ENCODE assay signal across 8 cellular contexts in the genomic region with DNA sequence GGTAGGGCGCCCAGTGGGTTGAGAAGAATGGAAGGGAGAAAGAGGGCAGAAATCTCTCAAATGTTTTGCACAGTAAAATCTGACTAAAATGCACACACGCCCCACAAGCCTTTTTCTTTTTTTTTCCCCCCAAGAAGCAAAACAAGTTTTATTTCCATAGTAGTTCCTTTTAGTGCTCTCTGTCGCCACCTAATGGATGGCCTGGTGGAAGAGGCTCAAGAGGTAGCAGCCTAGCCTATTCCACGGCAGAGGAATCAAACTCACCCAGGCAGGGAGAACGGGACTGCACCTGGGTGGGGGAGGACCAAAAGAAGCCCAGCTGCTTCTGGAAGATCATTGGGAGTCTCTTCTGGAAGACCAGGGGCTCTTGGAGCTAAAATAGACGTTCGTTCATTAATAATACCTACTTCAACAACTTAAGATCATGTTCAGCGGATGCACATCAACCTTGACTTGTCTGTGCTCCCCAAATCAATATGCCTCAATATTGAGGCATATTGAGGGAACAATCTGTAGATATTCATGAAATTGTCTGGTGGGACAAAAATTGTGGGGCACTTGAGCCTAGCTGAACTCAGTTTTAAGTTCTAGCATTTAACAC. TPM values are rescaled to one million over a fixed set of nuclear protein-coding genes. Genes with fewer than 3 reads are reported as not detected.
DNase-seq lines count a peak whose midpoint lies in the region; ATAC-seq, FAIRE-seq and TF ChIP-seq lines count a peak whose summit lies in the region.

No MANE protein-coding gene starts in this region.

- no peak overlapping the region for H3K4me3 Mint-ChIP-seq in activated naive CD4-positive, alpha-beta T cell treated with anti-CD3 and anti-CD28 coated beads, Interleukin-2, amount 50 U/mL, for 24 hours

- no peak for TF ChIP-seq POLR2A in gastrocnemius medialis (IDR thresholded peaks at IDR 0.05)

- H3K9me3 ChIP-seq in right atrium auricular region (no peaks in the 10 kb centered on the region), gastrocnemius medialis (no peaks in the 10 kb centered on the region)

- H3K4me3 ChIP-seq in right atrium auricular region (no peak overlapping the region), gastrocnemius medialis (peak overlapping the region in 1 of 4 donors; percentile 36)

- H3K27ac ChIP-seq in right atrium auricular region (peak overlapping the region in 1 of 2 donors; percentile 11), gastrocnemius medialis (peak overlapping the region; percentile 82 to 89 (median 88))

- intact Hi-C loops in gastrocnemius medialis (cut with DNase I; ENCODE audit: low total_unique reads): loop anchor here (5.0 kb wide), 1 partner anchor 46 kb away; a partner anchor contains a TSS

- no peak for DNase-seq in D721Med (ENCODE audit: insufficient read length, low spot score)
- DNase-seq in HuH-7.5 (ENCODE audit: low spot score): peak; percentile 23
- DNase-seq in right atrium auricular region (ENCODE audit: low spot score): peak; percentile 81
- peak; percentile 29 to 66 for DNase-seq in gastrocnemius medialis

- in situ Hi-C loops in gastrocnemius medialis (cut with MboI; ENCODE audit: low sequenced_read_pairs in 4 of 4): loop anchor here in 1 of 4 donors (5.0 to 25.0 kb wide), 2 partner anchors 39 to 89 kb away; a partner anchor contains a TSS

- peak overlapping the region; percentile 72 for H3K27ac Mint-ChIP-seq in activated naive CD4-positive, alpha-beta T cell treated with anti-CD3 and anti-CD28 coated beads, Interleukin-2, amount 50 U/mL, for 24 hours

- no peaks in the 10 kb centered on the region for H3K27me3 ChIP-seq in right atrium auricular region
- H3K27me3 ChIP-seq in gastrocnemius medialis: no peaks in the 10 kb centered on the region

- no peaks in the 10 kb centered on the region for H3K9me3 Mint-ChIP-seq in activated naive CD4-positive, alpha-beta T cell treated with anti-CD3 and anti-CD28 coated beads, Interleukin-2, amount 50 U/mL, for 24 hours

- peaks cover 7% of the 10 kb centered on the region for H3K36me3 Mint-ChIP-seq in activated naive CD4-positive, alpha-beta T cell treated with anti-CD3 and anti-CD28 coated beads, Interleukin-2, amount 50 U/mL, for 24 hours

- FAIRE-seq in D721Med (lab: Jason Lieb, UNC): peak; percentile 16

- H3K4me1 ChIP-seq in right atrium auricular region: peaks cover 0 to 53% of the 10 kb centered on the region in 2 donors
- peaks cover 39 to 48% of the 10 kb centered on the region in 2 donors for H3K4me1 ChIP-seq in gastrocnemius medialis

- peak; percentile 75 for ATAC-seq in SK-N-SH treated with all-trans-retinoic acid at 6 μM for 48 hours
- ATAC-seq in gastrocnemius medialis: peak; percentile 34 to 39
- no peak for ATAC-seq in HG03196 (IDR thresholded peaks at IDR 0.05; ENCODE audit: unreplicated experiment)
- ATAC-seq in GM18517 (IDR thresholded peaks at IDR 0.05; ENCODE audit: unreplicated experiment): no peak

- peaks cover 48% of the 10 kb centered on the region for H3K4me1 Mint-ChIP-seq in activated naive CD4-positive, alpha-beta T cell treated with anti-CD3 and anti-CD28 coated beads, Interleukin-2, amount 50 U/mL, for 24 hours

- TF ChIP-seq CTCF in D721Med (IDR thresholded peaks at IDR 0.05; ENCODE audit: insufficient read depth, missing control alignments): peak; percentile 54
- TF ChIP-seq CTCF in right atrium auricular region (IDR thresholded peaks at IDR 0.05): peak; percentile 60 to 79
- TF ChIP-seq CTCF in gastrocnemius medialis (IDR thresholded peaks at IDR 0.05 in 4 of 5, conservative IDR thresholded peaks at IDR 0.05 in 1 of 5): peak in 4 of 5 experiments; percentile 61 to 80 (median 63)

- H3K36me3 ChIP-seq in right atrium auricular region (no peaks in the 10 kb centered on the region), gastrocnemius medialis (no peaks in the 10 kb centered on the region)

- H3K27me3 Mint-ChIP-seq in activated naive CD4-positive, alpha-beta T cell treated with anti-CD3 and anti-CD28 coated beads, Interleukin-2, amount 50 U/mL, for 24 hours: no peaks in the 10 kb centered on the region

TF ChIP-seq in SK-N-SH treated with all-trans-retinoic acid at 6 μM for 48 hours, 23 proteins besides CTCF, POLR2A, EP300 and RAD21:
- TF ChIP-seq ZFP3 (CRISPR knock-in tag; IDR thresholded peaks at IDR 0.05) (no peak), ZNF565 (CRISPR knock-in tag; conservative IDR thresholded peaks at IDR 0.05; ENCODE audit: low read depth) (no peak), RARB (CRISPR knock-in tag; IDR thresholded peaks at IDR 0.05) (no peak), ESRRG (CRISPR knock-in tag; IDR thresholded peaks at IDR 0.05) (no peak), ISL1 (CRISPR knock-in tag; IDR thresholded peaks at IDR 0.05) (no peak), GLIS3 (CRISPR knock-in tag; IDR thresholded peaks at IDR 0.05) (no peak)
- TF ChIP-seq, protein P1, sequence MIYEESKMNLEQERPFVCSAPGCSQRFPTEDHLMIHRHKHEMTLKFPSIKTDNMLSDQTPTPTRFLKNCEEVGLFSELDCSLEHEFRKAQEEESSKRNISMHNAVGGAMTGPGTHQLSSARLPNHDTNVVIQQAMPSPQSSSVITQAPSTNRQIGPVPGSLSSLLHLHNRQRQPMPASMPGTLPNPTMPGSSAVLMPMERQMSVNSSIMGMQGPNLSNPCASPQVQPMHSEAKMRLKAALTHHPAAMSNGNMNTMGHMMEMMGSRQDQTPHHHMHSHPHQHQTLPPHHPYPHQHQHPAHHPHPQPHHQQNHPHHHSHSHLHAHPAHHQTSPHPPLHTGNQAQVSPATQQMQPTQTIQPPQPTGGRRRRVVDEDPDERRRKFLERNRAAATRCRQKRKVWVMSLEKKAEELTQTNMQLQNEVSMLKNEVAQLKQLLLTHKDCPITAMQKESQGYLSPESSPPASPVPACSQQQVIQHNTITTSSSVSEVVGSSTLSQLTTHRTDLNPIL (CRISPR knock-in tag; IDR thresholded peaks at IDR 0.05; ENCODE audit: low read depth): no peak
- TF ChIP-seq, protein P2, sequence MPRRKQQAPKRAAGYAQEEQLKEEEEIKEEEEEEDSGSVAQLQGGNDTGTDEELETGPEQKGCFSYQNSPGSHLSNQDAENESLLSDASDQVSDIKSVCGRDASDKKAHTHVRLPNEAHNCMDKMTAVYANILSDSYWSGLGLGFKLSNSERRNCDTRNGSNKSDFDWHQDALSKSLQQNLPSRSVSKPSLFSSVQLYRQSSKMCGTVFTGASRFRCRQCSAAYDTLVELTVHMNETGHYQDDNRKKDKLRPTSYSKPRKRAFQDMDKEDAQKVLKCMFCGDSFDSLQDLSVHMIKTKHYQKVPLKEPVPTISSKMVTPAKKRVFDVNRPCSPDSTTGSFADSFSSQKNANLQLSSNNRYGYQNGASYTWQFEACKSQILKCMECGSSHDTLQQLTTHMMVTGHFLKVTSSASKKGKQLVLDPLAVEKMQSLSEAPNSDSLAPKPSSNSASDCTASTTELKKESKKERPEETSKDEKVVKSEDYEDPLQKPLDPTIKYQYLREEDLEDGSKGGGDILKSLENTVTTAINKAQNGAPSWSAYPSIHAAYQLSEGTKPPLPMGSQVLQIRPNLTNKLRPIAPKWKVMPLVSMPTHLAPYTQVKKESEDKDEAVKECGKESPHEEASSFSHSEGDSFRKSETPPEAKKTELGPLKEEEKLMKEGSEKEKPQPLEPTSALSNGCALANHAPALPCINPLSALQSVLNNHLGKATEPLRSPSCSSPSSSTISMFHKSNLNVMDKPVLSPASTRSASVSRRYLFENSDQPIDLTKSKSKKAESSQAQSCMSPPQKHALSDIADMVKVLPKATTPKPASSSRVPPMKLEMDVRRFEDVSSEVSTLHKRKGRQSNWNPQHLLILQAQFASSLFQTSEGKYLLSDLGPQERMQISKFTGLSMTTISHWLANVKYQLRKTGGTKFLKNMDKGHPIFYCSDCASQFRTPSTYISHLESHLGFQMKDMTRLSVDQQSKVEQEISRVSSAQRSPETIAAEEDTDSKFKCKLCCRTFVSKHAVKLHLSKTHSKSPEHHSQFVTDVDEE (CRISPR knock-in tag; IDR thresholded peaks at IDR 0.05): no peak
- TF ChIP-seq, protein P3, sequence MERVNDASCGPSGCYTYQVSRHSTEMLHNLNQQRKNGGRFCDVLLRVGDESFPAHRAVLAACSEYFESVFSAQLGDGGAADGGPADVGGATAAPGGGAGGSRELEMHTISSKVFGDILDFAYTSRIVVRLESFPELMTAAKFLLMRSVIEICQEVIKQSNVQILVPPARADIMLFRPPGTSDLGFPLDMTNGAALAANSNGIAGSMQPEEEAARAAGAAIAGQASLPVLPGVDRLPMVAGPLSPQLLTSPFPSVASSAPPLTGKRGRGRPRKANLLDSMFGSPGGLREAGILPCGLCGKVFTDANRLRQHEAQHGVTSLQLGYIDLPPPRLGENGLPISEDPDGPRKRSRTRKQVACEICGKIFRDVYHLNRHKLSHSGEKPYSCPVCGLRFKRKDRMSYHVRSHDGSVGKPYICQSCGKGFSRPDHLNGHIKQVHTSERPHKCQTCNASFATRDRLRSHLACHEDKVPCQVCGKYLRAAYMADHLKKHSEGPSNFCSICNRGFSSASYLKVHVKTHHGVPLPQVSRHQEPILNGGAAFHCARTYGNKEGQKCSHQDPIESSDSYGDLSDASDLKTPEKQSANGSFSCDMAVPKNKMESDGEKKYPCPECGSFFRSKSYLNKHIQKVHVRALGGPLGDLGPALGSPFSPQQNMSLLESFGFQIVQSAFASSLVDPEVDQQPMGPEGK (CRISPR knock-in tag; IDR thresholded peaks at IDR 0.05; ENCODE audit: borderline replicate concordance): no peak
TF ChIP-seq in SK-N-SH treated with all-trans-retinoic acid at 6 μM for 48 hours: peak in this region for 0.

RNA-seq across cellular contexts. Expression of a gene that starts 31.6 kb away (rescaled TPM):
- total RNA-seq in right atrium auricular region: 10 to 100 TPM; 27.5 to 37.1 TPM
- 100 to 1,000 TPM in 3 of 4 donors, 10 to 100 TPM in 1; 73.9 to 157 (median 115) TPM for total RNA-seq in gastrocnemius medialis

RNA-seq across cellular contexts. Expression of a gene that starts 46.2 kb away (rescaled TPM):
- 10 to 100 TPM; 52.7 to 69.1 TPM for total RNA-seq in right atrium auricular region
- 10 to 100 TPM; 39.0 to 63.2 (median 45.2) TPM for total RNA-seq in gastrocnemius medialis

Comparison
In these comparisons a context has a peak if more than half of its experiments do, and no peak if none do; other contexts are left out.
1. ATAC-seq: peak in SK-N-SH treated with all-trans-retinoic acid at 6 μM for 48 hours (single experiment) and gastrocnemius medialis (2 of 2); none in HG03196 (single experiment) and GM18517 (single experiment).
2. Peak in every context shown above with its lines, with median percentiles within 50 percentile points of each other: CTCF ChIP-seq.